Comparison of ENCODE assay signal across 33 cellular contexts in the genomic region with DNA sequence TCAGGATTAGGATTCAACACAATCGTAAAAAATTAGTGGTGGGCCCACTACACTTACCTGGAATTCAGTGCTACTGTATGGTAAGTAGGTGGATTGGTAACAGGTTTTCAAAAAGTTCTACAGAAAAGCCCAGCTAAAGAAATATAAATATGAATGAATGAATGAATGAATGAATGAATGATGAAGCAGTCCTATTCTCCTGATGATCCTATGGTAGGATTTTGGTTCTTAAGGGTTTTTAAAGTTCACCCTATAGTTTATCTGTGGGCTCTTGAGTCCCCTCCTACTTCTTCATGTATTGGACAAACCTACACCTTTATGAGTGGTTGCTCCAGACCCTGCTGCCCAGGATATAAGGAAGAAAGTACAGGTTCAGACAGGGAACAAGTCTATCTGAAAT.
"Had no signal": no experiment of that assay in that cellular context is flagged by ENCODE, and none has a peak within 500 bp of the region (broad histone marks: within the 10 kb centered on the region; RNA-seq: fewer than 3 reads in every experiment).

No MANE protein-coding gene starts in this region.

- H3K4me3 ChIP-seq: adrenal gland, ascending aorta, body of pancreas, breast epithelium, cardiac muscle cell, colonic mucosa had no signal

- ATAC-seq: activated naive CD4-positive, alpha-beta T cell treated with anti-CD3 and anti-CD28 coated beads, Interleukin-2, amount 50 U/mL, for 72 hours; activated naive CD8-positive, alpha-beta T cell treated with anti-CD3 and anti-CD28 coated beads, Interleukin-2, amount 50 U/mL, for 24 hours; activated T-cell treated with anti-CD3 and anti-CD28 coated beads, Interleukin-2, amount 50 U/mL, for 72 hours; activated T-helper 17 cell treated with anti-CD3 and anti-CD28 coated beads, Interleukin-2, amount 50 U/mL, for 72 hours; body of pancreas had no signal

- FAIRE-seq: astrocyte, bronchial epithelial cell, colon had no signal

- H3K4me1 ChIP-seq: adrenal gland, body of pancreas, breast epithelium, colonic mucosa had no signal

- H3K9me3 ChIP-seq: adrenal gland, ascending aorta, body of pancreas, breast epithelium, colonic mucosa had no signal

- H3K27ac ChIP-seq: adrenal gland, ascending aorta, body of pancreas, brain microvascular endothelial cell, breast epithelium, cardiac muscle cell, colonic mucosa had no signal

- H3K36me3 ChIP-seq: adrenal gland, ascending aorta, brain microvascular endothelial cell, breast epithelium, cardiac muscle cell, colonic mucosa had no signal

- H3K27me3 ChIP-seq: adrenal gland, ascending aorta, body of pancreas, brain microvascular endothelial cell, breast epithelium, cardiac muscle cell, colonic mucosa had no signal

- DNase-seq: activated effector memory CD4-positive, alpha-beta T cell treated with anti-CD3 and anti-CD28 coated beads, Interleukin-2, amount 50 U/mL, for 16 hours; activated effector memory CD4-positive, alpha-beta T cell treated with Interleukin-2 at 50 U/mL for 16 hours; activated gamma-delta T cell; activated gamma-delta T cell treated with Interleukin-2 at 50 U/mL for 16 hours; activated naive CD4-positive, alpha-beta T cell; activated naive CD4-positive, alpha-beta T cell treated with anti-CD3 and anti-CD28 coated beads for 36 hours; activated naive CD4-positive, alpha-beta T cell treated with anti-CD3 and anti-CD28 coated beads, Interleukin-2, amount 10 ng/mL, durations not matched to agents 7 days and 5 days; activated naive CD4-positive, alpha-beta T cell treated with anti-CD3 and anti-CD28 coated beads, Interleukin-2, amount 50 U/mL, for 16 hours; activated naive CD4-positive, alpha-beta T cell treated with Interleukin-2 at 50 U/mL for 16 hours; activated naive CD8-positive, alpha-beta T cell treated with anti-CD3 and anti-CD28 coated beads for 36 hours; activated naive CD8-positive, alpha-beta T cell treated with anti-CD3 and anti-CD28 coated beads, Interleukin-2, amount 10 ng/mL, durations not matched to agents 7 days and 5 days; activated naive CD8-positive, alpha-beta T cell treated with anti-CD3 and anti-CD28 coated beads, Interleukin-2, amount 50 U/mL, for 24 hours; activated T-cell treated with anti-CD3 and anti-CD28 coated beads, Interleukin-2, amount 50 U/mL, for 48 hours; activated T-cell treated with anti-CD3 and anti-CD28 coated beads, Interleukin-2, amount 50 U/mL, for 72 hours; adrenal gland; amniotic stem cell; amygdala; anterior cingulate cortex; aorta; body of pancreas; brain microvascular endothelial cell; caudate nucleus; central memory CD4-positive, alpha-beta T cell; cerebellar nuclear complex; colonic mucosa had no signal
